24 cellular contexts compared by ENCODE assay signal in the genomic region with DNA sequence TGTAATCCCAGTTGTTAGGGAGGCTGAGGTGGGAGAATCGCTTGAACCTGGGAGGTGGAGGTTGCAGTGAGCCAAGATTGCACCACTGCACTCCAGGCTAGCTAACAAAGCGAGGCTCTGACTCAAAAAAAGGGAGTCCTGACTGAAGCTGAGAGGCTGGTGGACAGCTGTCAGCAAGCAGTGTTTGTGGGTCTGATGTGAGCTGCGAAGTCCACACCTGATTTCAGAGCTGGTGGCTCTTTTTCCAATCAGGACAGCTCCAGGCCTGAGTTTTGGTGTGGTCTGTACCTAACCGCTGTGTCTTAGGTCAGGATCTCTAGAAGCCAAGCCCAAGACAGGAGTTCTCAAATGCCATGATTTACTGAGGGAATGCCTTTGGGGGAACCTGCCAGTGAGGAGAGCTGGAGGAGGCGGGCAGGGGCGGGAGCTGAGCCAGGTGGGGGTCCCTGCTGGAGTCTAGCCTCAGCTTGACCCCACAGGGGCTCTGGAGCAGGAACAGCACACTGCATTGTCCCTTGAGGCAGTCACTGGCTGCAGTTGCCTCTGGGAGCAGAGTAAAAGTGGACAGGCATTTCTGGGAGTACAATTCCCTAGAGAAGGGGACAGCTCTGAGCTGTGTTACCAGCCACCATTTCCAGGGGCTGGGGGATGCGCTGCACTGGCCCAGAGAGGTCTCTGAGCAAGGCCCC. TPM values are rescaled to one million over a fixed set of nuclear protein-coding genes. Genes with fewer than 3 reads are reported as not detected.
"Had no signal": no experiment of that assay in that cellular context is flagged by ENCODE, and none has a peak within 500 bp of the region (broad histone marks: within the 10 kb centered on the region; RNA-seq: fewer than 3 reads in every experiment).

No MANE protein-coding gene starts in this region.

- FAIRE-seq: colon, islet of Langerhans, TTC549 had no signal

- H3K4me3 ChIP-seq: body of pancreas, dorsolateral prefrontal cortex, prostate gland, right atrium auricular region, skin epidermis, suprapubic skin, transverse colon, uterus had no signal

- H3K27ac ChIP-seq: body of pancreas, dorsolateral prefrontal cortex, prostate gland, right atrium auricular region, skin epidermis, suprapubic skin, transverse colon, uterus had no signal

- ATAC-seq: body of pancreas, left colon had no signal

- H3K4me1 ChIP-seq: prostate gland had no signal

- H3K9me3 ChIP-seq: body of pancreas, prostate gland, right atrium auricular region, suprapubic skin, transverse colon, uterus had no signal

- H3K36me3 ChIP-seq: prostate gland, right atrium auricular region, suprapubic skin, transverse colon, uterus had no signal

- DNase-seq: activated CD4-positive, alpha-beta T cell treated with anti-CD3 and anti-CD28 coated beads, Interleukin-2, amount 50 U/mL, for 48 hours; activated T-cell treated with anti-CD3 and anti-CD28 coated beads for 4 hours; caudate nucleus; hippocampal formation; left colon; mammary epithelial cell; stimulated activated CD4-positive, alpha-beta T cell treated with anti-CD3 and anti-CD28 coated beads, Interleukin-15, amount 100 ng/mL, for 24 hours; stimulated activated CD4-positive, alpha-beta T cell treated with anti-CD3 and anti-CD28 coated beads, Interleukin-2, amount 100 ng/mL, for 48 hours; transverse colon; uterus had no signal

RNA-seq across cellular contexts. Expression of a gene that starts 5.0 kb away (rescaled TPM):
- total RNA-seq: activated naive CD4-positive, alpha-beta T cell treated with anti-CD3 and anti-CD28 coated beads for 36 hours; body of pancreas; glomerular endothelial cell; left colon; mammary epithelial cell; myocyte; osteoblast; prostate gland; right atrium auricular region; suprapubic skin; transverse colon; uterus had no signal
- polyA plus RNA-seq: mammary epithelial cell, neural cell had no signal

RNA-seq across cellular contexts. Expression of a gene that starts 23.6 kb away (rescaled TPM):
- total RNA-seq: activated naive CD4-positive, alpha-beta T cell treated with anti-CD3 and anti-CD28 coated beads for 36 hours; glomerular endothelial cell had no signal
- polyA plus RNA-seq: mammary epithelial cell, neural cell had no signal

RNA-seq across cellular contexts. Expression of a gene that starts 54.2 kb away (rescaled TPM):
- total RNA-seq: glomerular endothelial cell, mammary epithelial cell had no signal
- polyA plus RNA-seq: mammary epithelial cell had no signal
